ENCODE assay signal across 19 cellular contexts in the genomic region with DNA sequence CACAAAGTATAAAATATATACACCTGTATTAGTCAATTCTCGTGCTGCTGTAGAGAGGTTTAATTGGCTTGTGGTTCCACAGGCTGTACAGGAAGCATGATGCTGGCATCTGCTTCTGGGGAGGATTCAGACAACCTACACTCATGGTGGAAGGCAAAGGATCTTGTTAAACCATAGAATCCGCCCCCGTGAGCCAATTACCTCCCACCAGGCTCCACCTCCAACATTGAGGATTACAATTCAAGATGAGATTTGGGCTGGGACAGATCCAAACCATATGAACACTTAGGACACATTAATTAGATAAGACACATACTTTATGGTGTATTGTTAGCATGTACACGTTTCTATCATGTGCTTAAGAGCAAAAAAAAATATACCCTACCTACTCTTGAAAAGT. TPM values are rescaled to one million over a fixed set of nuclear protein-coding genes. Genes with fewer than 3 reads are reported as not detected.
DNase-seq lines count a peak whose midpoint lies in the region; ATAC-seq, FAIRE-seq and TF ChIP-seq lines count a peak whose summit lies in the region.
"Had no signal": no experiment of that assay in that cellular context is flagged by ENCODE, and none has a peak within 500 bp of the region (broad histone marks: within the 10 kb centered on the region; RNA-seq: fewer than 3 reads in every experiment).

No MANE protein-coding gene starts in this region.

- H3K23me2 ChIP-seq in H1 (ENCODE audit: low read depth, low read length), result 0 out of 2 replicates have a peak, but pooled peaks cover 3% of the 10 kb centered on the region

- H2BK12ac ChIP-seq in H1 (ENCODE audit: low read depth, low read length), result 0 out of 2 replicates have a peak overlapping the region, but pooled peaks have one; percentile 30

- H3K9me3 ChIP-seq in left ventricle myocardium inferior (replicated peaks) (no peaks in the 10 kb centered on the region), HEK293 (ENCODE audit: control insufficient read depth, insufficient read depth, low read depth, low read length) (no peaks in the 10 kb centered on the region), H1 (ENCODE audit: insufficient read depth in 2 of 2, low read depth in 1 of 2, low read length in 1 of 2) (no peaks in the 10 kb centered on the region)
- H3K9me3 ChIP-seq: HAP-1 had no signal

- no peaks in the 10 kb centered on the region for H3K9me3 Mint-ChIP-seq in activated naive CD4-positive, alpha-beta T cell treated with anti-CD3 and anti-CD28 coated beads, Interleukin-2, amount 10 ng/mL, durations not matched to agents 7 days and 5 days
- H3K9me3 Mint-ChIP-seq: HFFc6 had no signal

- no peak overlapping the region for H3K4me3 Mint-ChIP-seq in activated naive CD4-positive, alpha-beta T cell treated with anti-CD3 and anti-CD28 coated beads, Interleukin-2, amount 10 ng/mL, durations not matched to agents 7 days and 5 days
- H3K4me3 Mint-ChIP-seq: B cell; CD4-positive, alpha-beta memory T cell; HFFc6 had no signal

- H2BK120ac ChIP-seq in H1 (replicated peaks; ENCODE audit: low read depth, low read length), result peak overlapping the region; percentile 63

- no peak overlapping the region for H3K56ac ChIP-seq in H1 (replicated peaks; ENCODE audit: insufficient read length, low read depth, low read length)

- peak overlapping the region; percentile 21; the same call in 1 of the 2 replicates for H2BK5ac ChIP-seq in H1 (ENCODE audit: low read depth, low read length)

- WGBS in H1 (ENCODE audit: extremely low coverage in 1 of 2, insufficient coverage in 1 of 2, insufficient read length in 1 of 2, insufficient replicate concordance in 2 of 2, low coverage in 1 of 2, low lambda C conversion rate in 2 of 2, missing lambda C conversion rate in 1 of 2), 2 experiments, result 74% methylated on average over 4 of the region's 4 CpGs; no CpG with 5 or more reads in 1 of the 2 experiments

- H3K27me3 ChIP-seq in left ventricle myocardium inferior (ENCODE audit: low read depth), result no peaks in the 10 kb centered on the region
- no peaks in the 10 kb centered on the region for H3K27me3 ChIP-seq in H1 (replicated peaks in 1 of 4; ENCODE audit: control insufficient read depth in 3 of 4, extremely low read depth in 1 of 4, insufficient read depth in 3 of 4, low read length in 3 of 4)

- H2AK5ac ChIP-seq in H1 (ENCODE audit: low read depth, low read length), result no peak overlapping the region

- no peak overlapping the region for H3K14ac ChIP-seq in H1 (ENCODE audit: insufficient read length)

- H3K23ac ChIP-seq in H1 (ENCODE audit: insufficient read length), result no peak overlapping the region

- no peak overlapping the region for H4K5ac ChIP-seq in H1 (ENCODE audit: insufficient read length, low read depth, low read length)

- POLR2A ChIA-PET in HEK293 (lab: Yijun Ruan, JAX) (no interaction called here), H1 (lab: Charles Lee; ENCODE audit: partially characterized antibody) (no interaction called here)

- no peak overlapping the region for H2AFZ ChIP-seq in H1 (ENCODE audit: low read length)
- H2AFZ ChIP-seq: GM23248 had no signal

- H3K79me2 ChIP-seq in H1 (ENCODE audit: control insufficient read depth in 1 of 2, insufficient read depth in 2 of 2, low read length in 2 of 2), result no peaks in the 10 kb centered on the region

- H3K18ac ChIP-seq in H1 (ENCODE audit: extremely low read depth, low read length), result peak overlapping the region; percentile 28; the same call in 1 of the 2 replicates

- intact Hi-C loops in left ventricle myocardium inferior (cut with micrococcal nuclease) (no loop called here), left ventricle myocardium superior (cut with micrococcal nuclease) (no loop called here)

- H3K27me3 Mint-ChIP-seq in activated naive CD4-positive, alpha-beta T cell treated with anti-CD3 and anti-CD28 coated beads, Interleukin-2, amount 10 ng/mL, durations not matched to agents 7 days and 5 days, result no peaks in the 10 kb centered on the region

- H3K9ac ChIP-seq in H1 (replicated peaks in 1 of 4; ENCODE audit: extremely low read depth in 1 of 4, low read depth in 3 of 4, low read length in 3 of 4), result no peak overlapping the region
- H3K9ac ChIP-seq: GM23248 had no signal

- peak overlapping the region; percentile 28; the same call in 1 of the 2 replicates for H2BK20ac ChIP-seq in H1 (ENCODE audit: low read length)

- H3K36me3 Mint-ChIP-seq in activated naive CD4-positive, alpha-beta T cell treated with anti-CD3 and anti-CD28 coated beads, Interleukin-2, amount 10 ng/mL, durations not matched to agents 7 days and 5 days, result no peaks in the 10 kb centered on the region
- H3K36me3 Mint-ChIP-seq: CD4-positive, alpha-beta memory T cell had no signal

- H3K4me2 ChIP-seq in H1 (ENCODE audit: insufficient read depth in 1 of 2, low read depth in 2 of 2, low read length in 2 of 2), result no peak overlapping the region

- no peak overlapping the region for H3K27ac Mint-ChIP-seq in activated naive CD4-positive, alpha-beta T cell treated with anti-CD3 and anti-CD28 coated beads, Interleukin-2, amount 10 ng/mL, durations not matched to agents 7 days and 5 days
- H3K27ac Mint-ChIP-seq: B cell; CD4-positive, alpha-beta memory T cell; HFFc6 had no signal

- no peak for TF ChIP-seq CTCF in left ventricle myocardium inferior (IDR thresholded peaks at IDR 0.05; ENCODE audit: borderline replicate concordance)
- TF ChIP-seq CTCF in HEK293 (tag by site-specific recombination; IDR thresholded peaks at IDR 0.05), result no peak
- TF ChIP-seq CTCF in H1 (IDR thresholded peaks at IDR 0.05; ENCODE audit: control extremely low read depth in 1 of 3, insufficient read depth in 1 of 3, low read depth in 1 of 3, low read length in 3 of 3), result no peak

- no peak overlapping the region for H4K8ac ChIP-seq in H1 (ENCODE audit: extremely low read depth, insufficient read depth, low read length)

- H3K4me3 ChIP-seq in left ventricle myocardium inferior (no peak overlapping the region), HEK293 (ENCODE audit: low read depth, low read length) (no peak overlapping the region), H1 (ENCODE audit: extremely low read depth in 1 of 4, insufficient read depth in 2 of 4, low read depth in 3 of 4, low read length in 4 of 4) (no peak overlapping the region)
- H3K4me3 ChIP-seq: GM23248, HAP-1 had no signal

- no peak for TF ChIP-seq RAD21 in H1 (IDR thresholded peaks at IDR 0.05 in 1 of 2, conservative IDR thresholded peaks at IDR 0.05 in 1 of 2; ENCODE audit: low read depth in 2 of 2, low read length in 2 of 2)

- no peak for TF ChIP-seq POLR2A in H1 (IDR thresholded peaks at IDR 0.05; ENCODE audit: control extremely low read depth in 1 of 2, low read depth in 2 of 2, low read length in 2 of 2)

- no peak overlapping the region for H4K91ac ChIP-seq in H1 (replicated peaks; ENCODE audit: insufficient read length, low read length)

- ATAC-seq in left ventricle myocardium superior, result no peak
- ATAC-seq: HepG2 had no signal

- H3K27ac ChIP-seq in left ventricle myocardium inferior (replicated peaks) (peak overlapping the region; percentile 88), HEK293 (ENCODE audit: extremely low read depth, low read depth, low read length) (no peak overlapping the region), H1 (ENCODE audit: low read depth, low read length) (no peak overlapping the region)
- H3K27ac ChIP-seq: GM23248 had no signal

- DNase-seq in left ventricle myocardium inferior (no peak), left ventricle myocardium superior (no peak), H1 (ENCODE audit: low read depth in 1 of 2, low spot score in 2 of 2) (no peak), DMS114 treated with DMSO at 0.1 percent for 48 hours (lab: John Stamatoyannopoulos, UW; ENCODE audit: unreplicated experiment) (no peak), HPDE6-E6E7 (ENCODE audit: extremely low spot score) (no peak)
- DNase-seq in activated naive CD4-positive, alpha-beta T cell treated with anti-CD3 and anti-CD28 coated beads, Interleukin-2, amount 10 ng/mL, durations not matched to agents 7 days and 5 days, result no peak
- DNase-seq: C1 segment of cervical spinal cord; CD4-positive, alpha-beta memory T cell; DMS153; DMS79 treated with DMSO at 0.1 percent for 48 hours; EL; GM23248; HFFc6 had no signal

- no peak for TF ChIP-seq EP300 in H1 (IDR thresholded peaks at IDR 0.05; ENCODE audit: borderline replicate concordance in 1 of 2, low read depth in 2 of 2, low read length in 2 of 2)

- H2BK15ac ChIP-seq in H1 (ENCODE audit: low read length), result no peak overlapping the region

- FAIRE-seq in H1 (lab: Jason Lieb, UNC), result no peak
- FAIRE-seq: GM12891, HepG2, HTR-8/SVneo had no signal

- no peaks in the 10 kb centered on the region for H3K79me1 ChIP-seq in H1 (ENCODE audit: low read depth, low read length)

- H3K4ac ChIP-seq in H1 (replicated peaks; ENCODE audit: insufficient read length, low read depth, low read length), result no peak overlapping the region

- H3K36me3 ChIP-seq in left ventricle myocardium inferior, result no peaks in the 10 kb centered on the region
- H3K36me3 ChIP-seq in HEK293 (ENCODE audit: control insufficient read depth in 2 of 2, insufficient read depth in 1 of 2, low read length in 2 of 2), result no peaks in the 10 kb centered on the region
- H3K36me3 ChIP-seq in H1 (ENCODE audit: control insufficient read depth in 2 of 4, insufficient read depth in 4 of 4, low read length in 3 of 4), result no peaks in the 10 kb centered on the region
- H3K36me3 ChIP-seq: HAP-1 had no signal

- no peaks in the 10 kb centered on the region for H4K20me1 ChIP-seq in H1 (replicated peaks in 1 of 2; ENCODE audit: control insufficient read depth in 1 of 2, insufficient read depth in 2 of 2, low read length in 2 of 2)

- H3K4me1 ChIP-seq in left ventricle myocardium inferior (peaks cover 55% of the 10 kb centered on the region), HEK293 (ENCODE audit: control insufficient read depth, insufficient read depth, low read length) (peaks cover 2% of the 10 kb centered on the region; the same call in 1 of the 2 replicates), H1 (replicated peaks in 1 of 4; ENCODE audit: control insufficient read depth in 3 of 4, insufficient read depth in 4 of 4, low read length in 3 of 4) (peaks cover 14 to 24% (median 23%) of the 10 kb centered on the region in 4 experiments)

- CTCF ChIA-PET in HEK293 (lab: Yijun Ruan, JAX), result no interaction called here
- CTCF ChIA-PET in H1 (lab: Charles Lee; ENCODE audit: partially characterized antibody), result no interaction called here
- CTCF ChIA-PET in activated naive CD4-positive, alpha-beta T cell treated with anti-CD3 and anti-CD28 coated beads, Interleukin-2, amount 10 ng/mL, durations not matched to agents 7 days and 5 days (lab: Charles Lee), result no interaction called here

- H3K4me1 Mint-ChIP-seq in activated naive CD4-positive, alpha-beta T cell treated with anti-CD3 and anti-CD28 coated beads, Interleukin-2, amount 10 ng/mL, durations not matched to agents 7 days and 5 days, result no peaks in the 10 kb centered on the region
- H3K4me1 Mint-ChIP-seq: B cell; CD4-positive, alpha-beta memory T cell had no signal

RNA-seq across cellular contexts. Expression of a gene that starts 22.1 kb away (rescaled TPM):
- total RNA-seq in left ventricle myocardium inferior (1,282 TPM), left ventricle myocardium superior (911 TPM)
- 73.0 and 75.8 TPM in 2 replicates for total RNA-seq in H1 (2021; fragmentation: NEBNext Ultra II Directional; extraction: Animal tissue kit (Norgen Biotek cat#: 25700))
- polyA plus RNA-seq in H1 (2011; rRNA removed), result 37.4 and 87.1 TPM in 2 replicates
- polyA plus RNA-seq in H1 (2011; cell fraction: cytosol; rRNA removed), result 34.5 TPM
- polyA plus RNA-seq in H1 (2011; cell fraction: nucleus; rRNA removed), result 96.7 TPM
- polyA plus RNA-seq in H1 (2012, experiment 1 of 2), result 46.3 to 72.9 TPM (median 63.2 TPM) in 4 replicates
- polyA plus RNA-seq in H1 (2012, experiment 2 of 2), result 12.5 TPM
- polyA plus RNA-seq in H1 (2013, experiment 1 of 2), result 80.9 TPM
- polyA plus RNA-seq in H1 (2013, experiment 2 of 2), result 79.9 TPM
- 136 and 328 TPM in 2 replicates for polyA minus RNA-seq in H1 (2011; rRNA and poly(A)+ RNA removed)
- polyA minus RNA-seq in H1 (2011; cell fraction: cytosol; rRNA and poly(A)+ RNA removed), result 49.0 TPM
- 200 TPM for polyA minus RNA-seq in H1 (2011; cell fraction: nucleus; rRNA and poly(A)+ RNA removed)
- total RNA-seq: CD4-positive, alpha-beta memory T cell had no signal
- polyA plus RNA-seq: CD4-positive, alpha-beta memory T cell had no signal

Comparison
In these comparisons a context has a peak if more than half of its experiments do, and no peak if none do; other contexts are left out.
1. RNA of a gene that starts 22.1 kb away (total RNA-seq): 1,282 TPM in left ventricle myocardium inferior (single experiment) and 911 TPM in left ventricle myocardium superior (single experiment); 73.0 to 75.8 TPM in H1; every median in the first group is over 10 times any median in the second.